Comparison of ENCODE assay signal across 8 cellular contexts in the genomic region with DNA sequence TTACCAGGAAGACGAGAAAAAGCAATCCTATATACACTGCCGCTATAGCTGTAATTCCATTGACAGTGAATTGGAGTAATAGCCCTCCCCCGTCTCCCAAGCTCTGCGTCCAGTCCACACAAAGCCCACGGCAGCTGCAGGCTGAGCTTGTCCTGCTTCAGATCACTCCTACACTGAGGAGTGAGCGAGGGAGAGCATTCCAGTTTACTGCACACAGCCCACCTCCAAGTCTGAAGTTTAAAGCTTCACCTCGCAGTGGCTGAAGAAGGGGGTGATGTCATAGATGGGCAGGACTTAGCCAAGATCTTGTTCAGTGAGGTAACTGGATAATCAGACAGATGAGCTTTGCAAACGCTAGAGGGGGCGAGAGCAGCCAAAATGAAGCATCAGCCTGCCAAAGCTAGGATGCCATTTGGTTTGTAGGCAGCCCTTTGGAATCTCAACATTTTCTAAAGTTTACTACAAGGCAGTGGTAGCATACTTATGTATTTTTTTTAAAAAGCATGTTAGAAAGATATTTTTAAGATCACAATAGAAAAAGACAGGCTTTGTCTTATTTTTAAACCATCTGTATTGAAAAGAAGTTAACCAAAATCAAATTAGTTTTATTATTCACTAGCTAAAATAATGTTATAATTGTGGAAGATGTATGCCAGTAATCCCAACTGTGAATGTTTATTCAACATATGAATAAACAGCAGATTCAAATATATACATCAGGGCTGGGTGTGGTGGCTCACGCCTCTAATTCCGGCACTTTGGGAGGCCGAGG. TPM values are rescaled to one million over a fixed set of nuclear protein-coding genes. Genes with fewer than 3 reads are reported as not detected.
DNase-seq lines count a peak whose midpoint lies in the region; ATAC-seq and TF ChIP-seq lines count a peak whose summit lies in the region.

FLRT3 (minus strand) TSS at position 213 of the 772 bp plus-strand sequence. CDS start 10,106 bp downstream, outside the sequence.

- H3K4me3 ChIP-seq in left ventricle myocardium inferior, result peak within 1 kb of the TSS; percentile 62
- H3K4me3 ChIP-seq in effector memory CD4-positive, alpha-beta T cell (ENCODE audit: insufficient read depth, low read depth, low read length, poor library complexity, severe bottlenecking), result no peak within 1 kb of the TSS

- TF ChIP-seq CTCF in left ventricle myocardium inferior (IDR thresholded peaks at IDR 0.05; ENCODE audit: borderline replicate concordance), result peak; percentile 68

- H3K27ac ChIP-seq in left ventricle myocardium inferior (replicated peaks), result peak within 1 kb of the TSS; percentile 22
- no peak within 1 kb of the TSS for H3K27ac ChIP-seq in effector memory CD4-positive, alpha-beta T cell (ENCODE audit: insufficient read depth, low read length, poor library complexity, severe bottlenecking)

- H3K9me3 ChIP-seq in left ventricle myocardium inferior (replicated peaks), result no peaks in the 10 kb centered on the region
- H3K9me3 ChIP-seq in effector memory CD4-positive, alpha-beta T cell (ENCODE audit: control insufficient read depth, low read length), result no peaks in the 10 kb centered on the region

- no peaks in the 10 kb centered on the region for H3K4me1 ChIP-seq in left ventricle myocardium inferior
- H3K4me1 ChIP-seq in effector memory CD4-positive, alpha-beta T cell (ENCODE audit: control insufficient read depth, insufficient read depth, low read length, poor library complexity, severe bottlenecking), result no peaks in the 10 kb centered on the region

- peak; percentile 98 for DNase-seq in DMS 273 treated with DMSO at 0.1 percent for 48 hours (lab: John Stamatoyannopoulos, UW)
- DNase-seq in NCI-H446 treated with DMSO at 0.1 percent for 48 hours (lab: John Stamatoyannopoulos, UW), result peak; percentile 99
- DNase-seq in amygdala (lab: John Stamatoyannopoulos, UW), result peak in 53 of 56 donors; percentile 14 to 91 (median 70)
- peak; percentile 36 for DNase-seq in left ventricle myocardium inferior
- DNase-seq in pons (ENCODE audit: low spot score), result peak; percentile 98
- DNase-seq in effector memory CD4-positive, alpha-beta T cell, result no peak

- no peaks in the 10 kb centered on the region for H3K27me3 ChIP-seq in left ventricle myocardium inferior (ENCODE audit: low read depth)
- H3K27me3 ChIP-seq in effector memory CD4-positive, alpha-beta T cell (replicated peaks; ENCODE audit: control insufficient read depth, insufficient read depth, low read length, poor library complexity, severe bottlenecking), result no peaks in the 10 kb centered on the region

- ATAC-seq in GM19455 (IDR thresholded peaks at IDR 0.05; ENCODE audit: unreplicated experiment), result peak; percentile 95
- ATAC-seq in HG03460 (IDR thresholded peaks at IDR 0.05; ENCODE audit: unreplicated experiment), result peak; percentile 95

- intact Hi-C loops in left ventricle myocardium inferior (cut with micrococcal nuclease), result no loop called here

- H3K36me3 ChIP-seq in left ventricle myocardium inferior, result no peaks in the 10 kb centered on the region
- no peaks in the 10 kb centered on the region for H3K36me3 ChIP-seq in effector memory CD4-positive, alpha-beta T cell (ENCODE audit: control insufficient read depth, insufficient read depth, low read length)

RNA-seq across cellular contexts. Expression of gene FLRT3, which starts in this region (rescaled TPM):
- 0.05 TPM for total RNA-seq in left ventricle myocardium inferior

Comparison
In these comparisons a context has a peak if more than half of its experiments do, and no peak if none do; other contexts are left out.
1. Peak in DNase-seq, H3K4me3 ChIP-seq and H3K27ac ChIP-seq in left ventricle myocardium inferior; RNA of the gene not detected or under 1 TPM.
2. DNase-seq: peak in DMS 273 treated with DMSO at 0.1 percent for 48 hours (single experiment), NCI-H446 treated with DMSO at 0.1 percent for 48 hours (single experiment), amygdala (53 of 56) and pons (single experiment); none in effector memory CD4-positive, alpha-beta T cell (0 of 3).